ENCODE assay signal across 8 cellular contexts in the genomic region with DNA sequence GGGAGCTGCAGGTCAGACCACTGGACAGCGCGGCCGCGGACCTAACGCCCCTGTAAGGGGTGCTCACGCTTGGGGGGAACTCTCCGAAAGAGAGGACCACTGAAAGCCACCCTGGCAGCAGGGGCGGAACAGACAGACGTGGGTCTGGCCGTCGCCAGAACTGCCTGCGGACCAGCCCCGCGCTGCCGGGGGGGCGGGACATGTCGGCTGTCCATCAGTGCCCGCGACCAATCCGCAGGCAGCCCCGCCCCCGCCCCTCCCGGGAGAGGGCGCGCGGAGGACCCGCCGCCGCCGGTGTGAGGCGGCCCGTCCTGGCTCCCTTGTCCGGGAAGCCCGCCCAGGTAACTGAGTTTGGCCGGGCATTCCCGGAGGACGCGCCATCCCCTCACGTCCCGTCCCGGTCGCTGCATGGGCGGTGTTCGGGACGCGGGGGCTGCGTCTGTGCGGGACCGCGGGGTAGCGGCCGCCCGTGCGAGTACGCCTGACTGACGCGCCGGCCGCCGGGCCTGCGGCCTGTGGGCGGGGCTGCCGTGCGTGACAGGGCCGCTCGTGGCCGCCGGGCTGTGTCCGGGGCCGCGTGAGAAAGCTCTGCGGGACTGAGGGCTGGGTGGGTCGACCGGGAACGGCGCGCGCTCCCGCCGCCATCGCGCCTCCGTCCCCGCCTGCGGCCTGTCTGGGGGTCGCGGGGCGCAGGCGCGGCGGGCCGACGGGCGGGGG. TPM values are rescaled to one million over a fixed set of nuclear protein-coding genes. Genes with fewer than 3 reads are reported as not detected.
DNase-seq lines count a peak whose midpoint lies in the region; ATAC-seq and TF ChIP-seq lines count a peak whose summit lies in the region.

No MANE protein-coding gene starts in this region.

- peak overlapping the region; percentile 81 for H3K4me3 ChIP-seq in fibroblast of the aortic adventitia (ENCODE audit: low read depth, low read length)

- H3K4me3 Mint-ChIP-seq in IgD-negative memory B cell, result peak overlapping the region; percentile 84 to 93 (median 88)
- peak overlapping the region; percentile 85 for H3K4me3 Mint-ChIP-seq in nephron progenitor cell

- DNase-seq in DMS114 treated with DMSO at 0.1 percent for 48 hours (lab: John Stamatoyannopoulos, UW; ENCODE audit: unreplicated experiment) (peak; percentile 42), RKO (ENCODE audit: low spot score) (peak; percentile 87), fibroblast of the aortic adventitia (ENCODE audit: low read depth) (peak; percentile 68), nephron progenitor cell (peak; percentile 89)
- peak; percentile 95 for DNase-seq in activated effector memory CD4-positive, alpha-beta T cell treated with anti-CD3 and anti-CD28 coated beads, Interleukin-2, amount 50 U/mL, for 16 hours
- peak; percentile 91 for DNase-seq in stimulated activated naive CD8-positive, alpha-beta T cell treated with anti-CD3 and anti-CD28 coated beads, Interleukin-15, Interleukin-2, amounts not matched to agents 100 U/mL and 50 U/mL, for 24 hours

- H3K4me1 Mint-ChIP-seq in IgD-negative memory B cell, result peaks cover 42 to 45% (median 43%) of the 10 kb centered on the region in 3 donors
- H3K4me1 Mint-ChIP-seq in nephron progenitor cell, result peaks cover 51% of the 10 kb centered on the region

- TF ChIP-seq CTCF in fibroblast of the aortic adventitia (IDR thresholded peaks at IDR 0.05; ENCODE audit: insufficient read depth, low read length) (no peak), nephron progenitor cell (IDR thresholded peaks at IDR 0.05) (no peak)

- no peaks in the 10 kb centered on the region for H3K27me3 Mint-ChIP-seq in IgD-negative memory B cell
- H3K27me3 Mint-ChIP-seq in nephron progenitor cell (ENCODE audit: low read depth, poor library complexity), result no peaks in the 10 kb centered on the region

- no peaks in the 10 kb centered on the region for H3K9me3 Mint-ChIP-seq in IgD-negative memory B cell
- no peaks in the 10 kb centered on the region for H3K9me3 Mint-ChIP-seq in nephron progenitor cell

- H3K36me3 Mint-ChIP-seq in IgD-negative memory B cell (no peaks in the 10 kb centered on the region), nephron progenitor cell (ENCODE audit: low read depth) (peaks cover 9% of the 10 kb centered on the region)

- ATAC-seq in GM21528 (IDR thresholded peaks at IDR 0.05; ENCODE audit: low FRiP score, unreplicated experiment), result peak; percentile 58
- peak; percentile 29 for ATAC-seq in stimulated activated naive CD8-positive, alpha-beta T cell treated with anti-CD3 and anti-CD28 coated beads, Interleukin-15, Interleukin-2, amounts not matched to agents 100 U/mL and 50 U/mL, for 24 hours

- H3K27ac Mint-ChIP-seq in IgD-negative memory B cell (peak overlapping the region; percentile 89 to 93 (median 89)), nephron progenitor cell (no peak overlapping the region)

RNA-seq across cellular contexts. Expression of a gene that starts 0.5 kb away (rescaled TPM):
- 12.8 TPM for polyA plus RNA-seq in IgD-negative memory B cell
- total RNA-seq in fibroblast of the aortic adventitia (ENCODE audit: low replicate concordance), result 38.0 and 56.4 TPM in 2 replicates

Comparison
In these comparisons a context has a peak if more than half of its experiments do, and no peak if none do; other contexts are left out.
1. Peak in every context shown above with its lines: DNase-seq, ATAC-seq and H3K4me3 ChIP-seq.
2. DNase-seq: peak in every context shown above with its lines; median percentile 95 in activated effector memory CD4-positive, alpha-beta T cell treated with anti-CD3 and anti-CD28 coated beads, Interleukin-2, amount 50 U/mL, for 16 hours; 91 in stimulated activated naive CD8-positive, alpha-beta T cell treated with anti-CD3 and anti-CD28 coated beads, Interleukin-15, Interleukin-2, amounts not matched to agents 100 U/mL and 50 U/mL, for 24 hours; 89 in nephron progenitor cell; 87 in RKO; 68 in fibroblast of the aortic adventitia; 42 in DMS114 treated with DMSO at 0.1 percent for 48 hours.